Comparison of ENCODE assay signal across 1 cellular context in the genomic region with DNA sequence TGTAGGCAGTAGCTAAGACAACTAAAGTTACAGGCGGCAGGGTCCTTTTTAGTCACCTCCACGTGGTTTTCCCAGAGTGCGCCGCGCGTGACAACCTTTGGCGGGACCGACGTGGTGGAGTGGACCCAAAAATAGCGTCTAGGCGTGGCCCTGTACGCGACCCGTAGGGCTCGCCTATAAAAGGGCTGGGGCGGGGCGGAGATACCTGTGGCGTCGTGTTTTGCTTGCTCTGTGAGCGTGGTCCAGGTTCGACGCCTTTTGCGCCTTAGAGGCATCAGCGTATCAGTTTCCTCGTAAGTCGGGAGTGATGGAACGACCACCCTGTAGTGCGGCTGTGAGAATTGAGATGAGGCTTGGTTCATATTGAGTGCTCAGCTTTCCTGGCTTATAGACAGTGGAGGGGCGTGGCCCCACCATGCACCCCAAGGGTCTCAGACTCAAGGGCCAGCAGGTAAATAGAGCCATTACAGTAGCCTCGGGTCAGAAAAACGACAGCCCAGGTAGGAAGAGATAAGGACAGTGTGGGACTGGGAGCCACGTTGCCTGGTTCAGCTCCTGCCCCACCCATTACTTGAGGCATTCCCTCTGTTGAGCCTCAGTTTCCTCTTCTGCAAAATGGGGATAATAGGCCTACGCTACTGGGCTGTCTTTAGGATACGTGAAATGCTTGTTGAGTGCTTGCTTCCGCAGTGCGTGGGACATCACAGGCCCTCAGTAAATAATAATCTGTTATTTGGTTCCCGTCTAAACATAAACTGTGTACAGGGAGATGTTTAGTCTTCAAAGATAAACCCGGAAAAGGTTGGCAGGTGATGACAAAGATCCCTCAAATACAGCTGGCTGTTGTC.
A peak's percentile ranks its signal among the peaks of the same experiment; 100 is the strongest.
TF ChIP-seq lines count a peak whose summit lies in the region.

No MANE protein-coding gene starts in this region.

TF ChIP-seq in HepG2, 621 proteins besides CTCF, POLR2A, EP300 and RAD21 (continued from another document and continues in another):
- TF ChIP-seq, protein P1, sequence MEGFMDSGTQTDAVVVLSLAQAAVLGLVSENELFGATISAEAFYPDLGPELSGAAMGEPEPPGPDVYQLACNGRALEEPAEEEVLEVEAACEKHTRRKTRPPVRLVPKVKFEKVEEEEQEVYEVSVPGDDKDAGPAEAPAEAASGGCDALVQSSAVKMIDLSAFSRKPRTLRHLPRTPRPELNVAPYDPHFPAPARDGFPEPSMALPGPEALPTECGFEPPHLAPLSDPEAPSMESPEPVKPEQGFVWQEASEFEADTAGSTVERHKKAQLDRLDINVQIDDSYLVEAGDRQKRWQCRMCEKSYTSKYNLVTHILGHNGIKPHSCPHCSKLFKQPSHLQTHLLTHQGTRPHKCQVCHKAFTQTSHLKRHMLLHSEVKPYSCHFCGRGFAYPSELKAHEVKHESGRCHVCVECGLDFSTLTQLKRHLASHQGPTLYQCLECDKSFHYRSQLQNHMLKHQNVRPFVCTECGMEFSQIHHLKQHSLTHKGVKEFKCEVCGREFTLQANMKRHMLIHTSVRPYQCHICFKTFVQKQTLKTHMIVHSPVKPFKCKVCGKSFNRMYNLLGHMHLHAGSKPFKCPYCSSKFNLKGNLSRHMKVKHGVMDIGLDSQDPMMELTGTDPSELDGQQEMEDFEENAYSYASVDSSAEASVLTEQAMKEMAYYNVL (CRISPR knock-in tag; IDR thresholded peaks at IDR 0.05; ENCODE audit: borderline replicate concordance) = no peak
- TF ChIP-seq, protein P2, sequence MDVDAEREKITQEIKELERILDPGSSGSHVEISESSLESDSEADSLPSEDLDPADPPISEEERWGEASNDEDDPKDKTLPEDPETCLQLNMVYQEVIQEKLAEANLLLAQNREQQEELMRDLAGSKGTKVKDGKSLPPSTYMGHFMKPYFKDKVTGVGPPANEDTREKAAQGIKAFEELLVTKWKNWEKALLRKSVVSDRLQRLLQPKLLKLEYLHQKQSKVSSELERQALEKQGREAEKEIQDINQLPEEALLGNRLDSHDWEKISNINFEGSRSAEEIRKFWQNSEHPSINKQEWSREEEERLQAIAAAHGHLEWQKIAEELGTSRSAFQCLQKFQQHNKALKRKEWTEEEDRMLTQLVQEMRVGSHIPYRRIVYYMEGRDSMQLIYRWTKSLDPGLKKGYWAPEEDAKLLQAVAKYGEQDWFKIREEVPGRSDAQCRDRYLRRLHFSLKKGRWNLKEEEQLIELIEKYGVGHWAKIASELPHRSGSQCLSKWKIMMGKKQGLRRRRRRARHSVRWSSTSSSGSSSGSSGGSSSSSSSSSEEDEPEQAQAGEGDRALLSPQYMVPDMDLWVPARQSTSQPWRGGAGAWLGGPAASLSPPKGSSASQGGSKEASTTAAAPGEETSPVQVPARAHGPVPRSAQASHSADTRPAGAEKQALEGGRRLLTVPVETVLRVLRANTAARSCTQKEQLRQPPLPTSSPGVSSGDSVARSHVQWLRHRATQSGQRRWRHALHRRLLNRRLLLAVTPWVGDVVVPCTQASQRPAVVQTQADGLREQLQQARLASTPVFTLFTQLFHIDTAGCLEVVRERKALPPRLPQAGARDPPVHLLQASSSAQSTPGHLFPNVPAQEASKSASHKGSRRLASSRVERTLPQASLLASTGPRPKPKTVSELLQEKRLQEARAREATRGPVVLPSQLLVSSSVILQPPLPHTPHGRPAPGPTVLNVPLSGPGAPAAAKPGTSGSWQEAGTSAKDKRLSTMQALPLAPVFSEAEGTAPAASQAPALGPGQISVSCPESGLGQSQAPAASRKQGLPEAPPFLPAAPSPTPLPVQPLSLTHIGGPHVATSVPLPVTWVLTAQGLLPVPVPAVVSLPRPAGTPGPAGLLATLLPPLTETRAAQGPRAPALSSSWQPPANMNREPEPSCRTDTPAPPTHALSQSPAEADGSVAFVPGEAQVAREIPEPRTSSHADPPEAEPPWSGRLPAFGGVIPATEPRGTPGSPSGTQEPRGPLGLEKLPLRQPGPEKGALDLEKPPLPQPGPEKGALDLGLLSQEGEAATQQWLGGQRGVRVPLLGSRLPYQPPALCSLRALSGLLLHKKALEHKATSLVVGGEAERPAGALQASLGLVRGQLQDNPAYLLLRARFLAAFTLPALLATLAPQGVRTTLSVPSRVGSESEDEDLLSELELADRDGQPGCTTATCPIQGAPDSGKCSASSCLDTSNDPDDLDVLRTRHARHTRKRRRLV (CRISPR knock-in tag; IDR thresholded peaks at IDR 0.05) = no peak; the same call in 1 of the 2 replicates
- no peak for TF ChIP-seq TBP (CRISPR knock-in tag; IDR thresholded peaks at IDR 0.05)
- TF ChIP-seq HOXA3 (CRISPR knock-in tag; IDR thresholded peaks at IDR 0.05) = peak; percentile 77
- TF ChIP-seq NAIF1 (CRISPR knock-in tag; IDR thresholded peaks at IDR 0.05; ENCODE audit: borderline replicate concordance) = no peak; the same call in 1 of the 2 replicates
- TF ChIP-seq CREB1 (IDR thresholded peaks at IDR 0.05) = peak; percentile 49; the same call in 1 of the 2 replicates
- peak; percentile 88 for TF ChIP-seq CREB1 (CRISPR knock-in tag; IDR thresholded peaks at IDR 0.05)
- no peak for TF ChIP-seq U2AF2 (IDR thresholded peaks at IDR 0.05; ENCODE audit: low read depth, low read length)
- TF ChIP-seq ZNF30 (CRISPR knock-in tag; IDR thresholded peaks at IDR 0.05) = 0 out of 2 replicates have a peak, but pooled peaks have one; percentile 52
- TF ChIP-seq ZNF12 (CRISPR knock-in tag; IDR thresholded peaks at IDR 0.05) = peak; percentile 30; the same call in 1 of the 2 replicates
- TF ChIP-seq, protein P3, sequence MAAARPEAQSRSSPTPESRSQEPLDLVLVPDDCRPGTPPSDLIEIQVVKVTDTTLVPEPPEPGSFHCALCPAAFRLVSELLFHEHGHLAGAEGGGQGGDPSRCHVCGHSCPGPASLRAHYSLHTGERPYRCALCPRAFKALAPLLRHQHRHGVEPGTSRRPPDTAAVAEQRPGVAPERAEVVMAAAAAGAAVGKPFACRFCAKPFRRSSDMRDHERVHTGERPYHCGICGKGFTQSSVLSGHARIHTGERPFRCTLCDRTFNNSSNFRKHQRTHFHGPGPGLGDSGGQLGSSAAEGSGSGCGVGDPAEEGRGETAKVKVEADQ (CRISPR knock-in tag; IDR thresholded peaks at IDR 0.05; ENCODE audit: borderline replicate concordance) = peak; percentile 90
- TF ChIP-seq ZSCAN31 (CRISPR knock-in tag; IDR thresholded peaks at IDR 0.05; ENCODE audit: low read depth) = no peak; the same call in 1 of the 2 replicates
- TF ChIP-seq, protein P4, sequence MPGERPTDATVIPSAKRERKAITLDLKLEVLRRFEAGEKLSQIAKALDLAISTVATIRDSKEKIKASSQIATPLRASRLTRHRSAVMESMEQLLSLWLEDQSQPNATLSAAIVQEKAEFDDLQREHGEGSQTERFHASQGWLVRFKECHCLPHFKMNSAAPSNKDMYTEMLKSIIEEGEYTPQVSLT (CRISPR knock-in tag; IDR thresholded peaks at IDR 0.05; ENCODE audit: borderline replicate concordance, low read depth) = 0 out of 2 replicates have a peak, but pooled peaks have one; percentile 83
- TF ChIP-seq ZNF746 (CRISPR knock-in tag; IDR thresholded peaks at IDR 0.05) = no peak
- TF ChIP-seq, protein P5, sequence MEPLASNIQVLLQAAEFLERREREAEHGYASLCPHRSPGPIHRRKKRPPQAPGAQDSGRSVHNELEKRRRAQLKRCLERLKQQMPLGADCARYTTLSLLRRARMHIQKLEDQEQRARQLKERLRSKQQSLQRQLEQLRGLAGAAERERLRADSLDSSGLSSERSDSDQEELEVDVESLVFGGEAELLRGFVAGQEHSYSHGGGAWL (CRISPR knock-in tag; IDR thresholded peaks at IDR 0.05) = no peak; the same call in 1 of the 2 replicates
- TF ChIP-seq, protein P6, sequence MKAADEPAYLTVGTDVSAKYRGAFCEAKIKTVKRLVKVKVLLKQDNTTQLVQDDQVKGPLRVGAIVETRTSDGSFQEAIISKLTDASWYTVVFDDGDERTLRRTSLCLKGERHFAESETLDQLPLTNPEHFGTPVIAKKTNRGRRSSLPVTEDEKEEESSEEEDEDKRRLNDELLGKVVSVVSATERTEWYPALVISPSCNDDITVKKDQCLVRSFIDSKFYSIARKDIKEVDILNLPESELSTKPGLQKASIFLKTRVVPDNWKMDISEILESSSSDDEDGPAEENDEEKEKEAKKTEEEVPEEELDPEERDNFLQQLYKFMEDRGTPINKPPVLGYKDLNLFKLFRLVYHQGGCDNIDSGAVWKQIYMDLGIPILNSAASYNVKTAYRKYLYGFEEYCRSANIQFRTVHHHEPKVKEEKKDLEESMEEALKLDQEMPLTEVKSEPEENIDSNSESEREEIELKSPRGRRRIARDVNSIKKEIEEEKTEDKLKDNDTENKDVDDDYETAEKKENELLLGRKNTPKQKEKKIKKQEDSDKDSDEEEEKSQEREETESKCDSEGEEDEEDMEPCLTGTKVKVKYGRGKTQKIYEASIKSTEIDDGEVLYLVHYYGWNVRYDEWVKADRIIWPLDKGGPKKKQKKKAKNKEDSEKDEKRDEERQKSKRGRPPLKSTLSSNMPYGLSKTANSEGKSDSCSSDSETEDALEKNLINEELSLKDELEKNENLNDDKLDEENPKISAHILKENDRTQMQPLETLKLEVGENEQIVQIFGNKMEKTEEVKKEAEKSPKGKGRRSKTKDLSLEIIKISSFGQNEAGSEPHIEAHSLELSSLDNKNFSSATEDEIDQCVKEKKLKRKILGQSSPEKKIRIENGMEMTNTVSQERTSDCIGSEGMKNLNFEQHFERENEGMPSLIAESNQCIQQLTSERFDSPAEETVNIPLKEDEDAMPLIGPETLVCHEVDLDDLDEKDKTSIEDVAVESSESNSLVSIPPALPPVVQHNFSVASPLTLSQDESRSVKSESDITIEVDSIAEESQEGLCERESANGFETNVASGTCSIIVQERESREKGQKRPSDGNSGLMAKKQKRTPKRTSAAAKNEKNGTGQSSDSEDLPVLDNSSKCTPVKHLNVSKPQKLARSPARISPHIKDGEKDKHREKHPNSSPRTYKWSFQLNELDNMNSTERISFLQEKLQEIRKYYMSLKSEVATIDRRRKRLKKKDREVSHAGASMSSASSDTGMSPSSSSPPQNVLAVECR (CRISPR knock-in tag; IDR thresholded peaks at IDR 0.05; ENCODE audit: borderline replicate concordance) = peak; percentile 57; the same call in 1 of the 2 replicates
- TF ChIP-seq ZNF562 (CRISPR knock-in tag; IDR thresholded peaks at IDR 0.05; ENCODE audit: borderline replicate concordance) = no peak
- no peak for TF ChIP-seq GTF3A (CRISPR knock-in tag; conservative IDR thresholded peaks at IDR 0.05)
- TF ChIP-seq ZNF234 (CRISPR knock-in tag; conservative IDR thresholded peaks at IDR 0.05) = no peak
- TF ChIP-seq AGO2 (optimal IDR thresholded peaks at IDR 0.05; ENCODE audit: low read depth, low read length) = no peak
- TF ChIP-seq PHB2 (IDR thresholded peaks at IDR 0.05; ENCODE audit: partially characterized antibody) = no peak
- TF ChIP-seq NCOA2 (CRISPR knock-in tag; IDR thresholded peaks at IDR 0.05) = no peak; the same call in 1 of the 2 replicates
- TF ChIP-seq STAT5B (CRISPR knock-in tag; IDR thresholded peaks at IDR 0.05) = no peak
- peak; percentile 58; the same call in 1 of the 2 replicates for TF ChIP-seq ZNF567 (CRISPR knock-in tag; IDR thresholded peaks at IDR 0.05; ENCODE audit: borderline replicate concordance)
- no peak for TF ChIP-seq AKAP8 (CRISPR knock-in tag; IDR thresholded peaks at IDR 0.05)
- peak; percentile 31; the same call in 1 of the 2 replicates for TF ChIP-seq ZSCAN9 (CRISPR knock-in tag; IDR thresholded peaks at IDR 0.05; ENCODE audit: borderline replicate concordance)
- peak; percentile 5; the same call in 1 of the 2 replicates for TF ChIP-seq CREM (IDR thresholded peaks at IDR 0.05)
- no peak for TF ChIP-seq CREM (CRISPR knock-in tag; IDR thresholded peaks at IDR 0.05)
- TF ChIP-seq ZC3H13 (CRISPR knock-in tag; IDR thresholded peaks at IDR 0.05) = no peak; the same call in 1 of the 2 replicates
- TF ChIP-seq JUN (CRISPR knock-in tag; IDR thresholded peaks at IDR 0.05) = no peak
- TF ChIP-seq, protein P7, sequence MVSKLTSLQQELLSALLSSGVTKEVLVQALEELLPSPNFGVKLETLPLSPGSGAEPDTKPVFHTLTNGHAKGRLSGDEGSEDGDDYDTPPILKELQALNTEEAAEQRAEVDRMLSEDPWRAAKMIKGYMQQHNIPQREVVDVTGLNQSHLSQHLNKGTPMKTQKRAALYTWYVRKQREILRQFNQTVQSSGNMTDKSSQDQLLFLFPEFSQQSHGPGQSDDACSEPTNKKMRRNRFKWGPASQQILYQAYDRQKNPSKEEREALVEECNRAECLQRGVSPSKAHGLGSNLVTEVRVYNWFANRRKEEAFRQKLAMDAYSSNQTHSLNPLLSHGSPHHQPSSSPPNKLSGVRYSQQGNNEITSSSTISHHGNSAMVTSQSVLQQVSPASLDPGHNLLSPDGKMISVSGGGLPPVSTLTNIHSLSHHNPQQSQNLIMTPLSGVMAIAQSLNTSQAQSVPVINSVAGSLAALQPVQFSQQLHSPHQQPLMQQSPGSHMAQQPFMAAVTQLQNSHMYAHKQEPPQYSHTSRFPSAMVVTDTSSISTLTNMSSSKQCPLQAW (CRISPR knock-in tag; IDR thresholded peaks at IDR 0.05) = no peak
- TF ChIP-seq HCFC1 (IDR thresholded peaks at IDR 0.05; ENCODE audit: low read depth, low read length) = no peak; the same call in 1 of the 2 replicates
- TF ChIP-seq NFKBIZ (CRISPR knock-in tag; IDR thresholded peaks at IDR 0.05) = no peak
- TF ChIP-seq, protein P8, sequence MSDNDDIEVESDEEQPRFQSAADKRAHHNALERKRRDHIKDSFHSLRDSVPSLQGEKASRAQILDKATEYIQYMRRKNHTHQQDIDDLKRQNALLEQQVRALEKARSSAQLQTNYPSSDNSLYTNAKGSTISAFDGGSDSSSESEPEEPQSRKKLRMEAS (IDR thresholded peaks at IDR 0.05) = peak; percentile 99
- TF ChIP-seq CCAR2 (optimal IDR thresholded peaks at IDR 0.05; ENCODE audit: low read depth, low read length) = no peak
- TF ChIP-seq, protein P9, sequence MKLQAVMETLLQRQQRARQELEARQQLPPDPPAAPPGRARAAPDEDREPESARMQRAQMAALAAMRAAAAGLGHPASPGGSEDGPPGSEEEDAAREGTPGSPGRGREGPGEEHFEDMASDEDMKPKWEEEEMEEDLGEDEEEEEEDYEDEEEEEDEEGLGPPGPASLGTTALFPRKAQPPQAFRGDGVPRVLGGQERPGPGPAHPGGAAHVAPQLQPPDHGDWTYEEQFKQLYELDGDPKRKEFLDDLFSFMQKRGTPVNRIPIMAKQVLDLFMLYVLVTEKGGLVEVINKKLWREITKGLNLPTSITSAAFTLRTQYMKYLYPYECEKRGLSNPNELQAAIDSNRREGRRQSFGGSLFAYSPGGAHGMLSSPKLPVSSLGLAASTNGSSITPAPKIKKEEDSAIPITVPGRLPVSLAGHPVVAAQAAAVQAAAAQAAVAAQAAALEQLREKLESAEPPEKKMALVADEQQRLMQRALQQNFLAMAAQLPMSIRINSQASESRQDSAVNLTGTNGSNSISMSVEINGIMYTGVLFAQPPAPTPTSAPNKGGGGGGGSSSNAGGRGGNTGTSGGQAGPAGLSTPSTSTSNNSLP (IDR thresholded peaks at IDR 0.05; ENCODE audit: low read depth, low read length) = no peak
- TF ChIP-seq SMAD9 (CRISPR knock-in tag; IDR thresholded peaks at IDR 0.05) = no peak
- TF ChIP-seq CHCHD3 (CRISPR knock-in tag; IDR thresholded peaks at IDR 0.05) = no peak
- TF ChIP-seq ZSCAN29 (CRISPR knock-in tag; conservative IDR thresholded peaks at IDR 0.05) = peak; percentile 68; the same call in 1 of the 2 replicates
- TF ChIP-seq, protein P10, sequence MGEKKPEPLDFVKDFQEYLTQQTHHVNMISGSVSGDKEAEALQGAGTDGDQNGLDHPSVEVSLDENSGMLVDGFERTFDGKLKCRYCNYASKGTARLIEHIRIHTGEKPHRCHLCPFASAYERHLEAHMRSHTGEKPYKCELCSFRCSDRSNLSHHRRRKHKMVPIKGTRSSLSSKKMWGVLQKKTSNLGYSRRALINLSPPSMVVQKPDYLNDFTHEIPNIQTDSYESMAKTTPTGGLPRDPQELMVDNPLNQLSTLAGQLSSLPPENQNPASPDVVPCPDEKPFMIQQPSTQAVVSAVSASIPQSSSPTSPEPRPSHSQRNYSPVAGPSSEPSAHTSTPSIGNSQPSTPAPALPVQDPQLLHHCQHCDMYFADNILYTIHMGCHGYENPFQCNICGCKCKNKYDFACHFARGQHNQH (CRISPR knock-in tag; IDR thresholded peaks at IDR 0.05) = no peak
- peak; percentile 66; the same call in 1 of the 2 replicates for TF ChIP-seq ZNF891 (CRISPR knock-in tag; IDR thresholded peaks at IDR 0.05)
- TF ChIP-seq ZNF484 (CRISPR knock-in tag; IDR thresholded peaks at IDR 0.05; ENCODE audit: borderline replicate concordance, low read depth) = no peak
